ENCODE assay signal across 10 cellular contexts in the genomic region with DNA sequence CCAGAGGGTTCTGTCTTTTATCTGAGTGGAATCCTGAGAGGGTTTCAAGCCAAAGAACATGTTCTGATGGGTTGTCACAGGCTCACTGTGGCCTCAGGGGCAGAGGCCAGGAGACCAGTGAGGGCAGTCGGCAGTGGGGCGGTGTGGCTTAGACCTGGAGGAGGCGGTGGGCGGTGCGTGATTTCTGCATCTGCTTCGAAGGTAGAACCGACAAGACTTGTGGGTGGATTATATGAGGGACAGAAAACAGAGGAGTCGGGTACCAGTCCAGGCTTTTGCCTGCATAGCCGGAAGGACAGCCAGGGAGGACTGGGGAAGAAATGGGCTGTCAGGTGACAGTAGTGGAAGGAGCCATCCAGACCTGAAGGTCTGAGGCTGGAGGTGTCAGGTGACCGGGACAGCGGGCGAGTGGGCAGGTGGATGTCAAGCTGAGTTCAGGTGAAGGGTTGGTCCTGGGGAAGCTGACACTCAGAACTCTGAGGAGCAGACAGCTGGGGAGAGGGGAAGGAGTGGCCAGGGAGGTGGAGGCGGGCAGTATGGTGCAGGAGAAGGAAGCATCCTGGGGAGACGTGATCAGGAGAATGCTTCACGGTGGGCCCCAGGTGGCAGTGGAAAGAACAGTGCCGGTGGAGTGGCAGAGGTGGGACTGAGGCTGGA. TPM values are rescaled to one million over a fixed set of nuclear protein-coding genes. Genes with fewer than 3 reads are reported as not detected.
DNase-seq lines count a peak whose midpoint lies in the region; ATAC-seq and TF ChIP-seq lines count a peak whose summit lies in the region.
"Had no signal": no experiment of that assay in that cellular context is flagged by ENCODE, and none has a peak within 500 bp of the region (broad histone marks: within the 10 kb centered on the region; RNA-seq: fewer than 3 reads in every experiment).

No MANE protein-coding gene starts in this region.

- H3K36me3 ChIP-seq in Karpas-422 (ENCODE audit: insufficient read depth, low read length) (peaks cover 27% of the 10 kb centered on the region), colonic mucosa (no peaks in the 10 kb centered on the region), neuronal stem cell (replicated peaks in 1 of 2; ENCODE audit: control insufficient read depth in 2 of 2, insufficient read depth in 2 of 2, low read length in 2 of 2) (peaks cover 0 to 5% of the 10 kb centered on the region in 2 donors)

- no peak overlapping the region for H2BK12ac ChIP-seq in neuronal stem cell (ENCODE audit: low read length)

- H3K4me2 ChIP-seq in Karpas-422 (ENCODE audit: low read depth, low read length, poor library complexity, severe bottlenecking) (peak overlapping the region; percentile 99), neuronal stem cell (ENCODE audit: insufficient read depth, low read length, poor library complexity, severe bottlenecking) (no peak overlapping the region)

- no peak overlapping the region for H2BK120ac ChIP-seq in neuronal stem cell (ENCODE audit: low read depth, low read length)

- no peak overlapping the region for H3K23ac ChIP-seq in neuronal stem cell (ENCODE audit: low read depth, low read length, poor library complexity)

- no peak overlapping the region for H4K91ac ChIP-seq in neuronal stem cell (ENCODE audit: low read depth, low read length, poor library complexity)

- H2AFZ ChIP-seq in Karpas-422 (ENCODE audit: low read length) (no peak overlapping the region), neuronal stem cell (ENCODE audit: low read length) (no peak overlapping the region)

- H2BK15ac ChIP-seq in neuronal stem cell (ENCODE audit: low read length): no peak overlapping the region

- H3K27me3 ChIP-seq in Karpas-422 (ENCODE audit: low read length) (no peaks in the 10 kb centered on the region), colonic mucosa (no peaks in the 10 kb centered on the region), neuronal stem cell (ENCODE audit: control insufficient read depth in 3 of 3, insufficient read depth in 3 of 3, low read depth in 1 of 3, low read length in 3 of 3) (no peaks in the 10 kb centered on the region)

- H3K14ac ChIP-seq in neuronal stem cell (ENCODE audit: low read length): peak overlapping the region; percentile 56

- DNase-seq in G401 (ENCODE audit: low spot score) (peak; percentile 49), Karpas-422 (no peak), colonic mucosa (no peak), neuronal stem cell (ENCODE audit: low spot score) (no peak), NCI-H345 (lab: John Stamatoyannopoulos, UW) (no peak), DMS79 (lab: John Stamatoyannopoulos, UW) (no peak), HuH-7.5 (ENCODE audit: low spot score) (no peak)
- DNase-seq: DMS79 treated with DMSO at 0.1 percent for 48 hours, NCI-H1048 had no signal

- H2BK5ac ChIP-seq in neuronal stem cell (ENCODE audit: low read length): no peak overlapping the region

- no peak overlapping the region for H2AK5ac ChIP-seq in neuronal stem cell (ENCODE audit: low read depth, low read length)

- H3K79me2 ChIP-seq in Karpas-422 (ENCODE audit: low read length): peaks cover 36% of the 10 kb centered on the region

- no peaks in the 10 kb centered on the region for H3K9me2 ChIP-seq in Karpas-422 (replicated peaks; ENCODE audit: insufficient read depth, low read length)

- H3K27ac ChIP-seq in Karpas-422 (ENCODE audit: low read length) (peak overlapping the region; percentile 89), colonic mucosa (peak overlapping the region; percentile 81), neuronal stem cell (replicated peaks; ENCODE audit: low read length) (no peak overlapping the region)

- H4K8ac ChIP-seq in neuronal stem cell (ENCODE audit: low read depth, low read length): no peak overlapping the region

- peak overlapping the region; percentile 97 for H3K4me3 ChIP-seq in Karpas-422 (ENCODE audit: low read length)
- no peak overlapping the region for H3K4me3 ChIP-seq in colonic mucosa
- H3K4me3 ChIP-seq in neuronal stem cell (ENCODE audit: low read length in 2 of 2): no peak overlapping the region

- H3K79me1 ChIP-seq in neuronal stem cell (ENCODE audit: low read depth, low read length): peaks cover 5% of the 10 kb centered on the region

- intact Hi-C loops in colonic mucosa (cut with DNase I): no loop called here

- H3K4ac ChIP-seq in neuronal stem cell (ENCODE audit: low read length): no peak overlapping the region

- H3K9ac ChIP-seq in Karpas-422 (ENCODE audit: low read length) (peak overlapping the region; percentile 99), colonic mucosa (ENCODE audit: low read depth in 2 of 2, low read length in 2 of 2) (no peak overlapping the region), neuronal stem cell (ENCODE audit: low read depth, low read length, poor library complexity) (no peak overlapping the region)

- H3K18ac ChIP-seq in neuronal stem cell (ENCODE audit: low read length): peak overlapping the region; percentile 76

- H4K20me1 ChIP-seq in Karpas-422 (ENCODE audit: insufficient read depth, low read depth, low read length): peaks cover 28% of the 10 kb centered on the region

- no CpG with 5 or more reads among the region's 16 CpGs for WGBS in neuronal stem cell (ENCODE audit: extremely low coverage in 2 of 2, insufficient read length in 2 of 2, insufficient replicate concordance in 1 of 2), 2 donors

- in situ Hi-C loops in G401 (cut with HindIII; ENCODE audit: low sequenced_read_pairs): no loop called here

- no peak for TF ChIP-seq CTCF in colonic mucosa (IDR thresholded peaks at IDR 0.05)

- no peaks in the 10 kb centered on the region for H3K9me3 ChIP-seq in Karpas-422 (ENCODE audit: low read length)
- no peaks in the 10 kb centered on the region for H3K9me3 ChIP-seq in colonic mucosa
- no peaks in the 10 kb centered on the region for H3K9me3 ChIP-seq in neuronal stem cell (replicated peaks in 1 of 2; ENCODE audit: control insufficient read depth in 2 of 2, insufficient read depth in 1 of 2, low read depth in 1 of 2, low read length in 2 of 2)

- ATAC-seq in GM21529 (IDR thresholded peaks at IDR 0.05; ENCODE audit: unreplicated experiment): no peak

- H3K4me1 ChIP-seq in Karpas-422 (ENCODE audit: low read length) (peaks cover 40% of the 10 kb centered on the region), colonic mucosa (peaks cover 14% of the 10 kb centered on the region), neuronal stem cell (ENCODE audit: control insufficient read depth in 2 of 2, insufficient read depth in 1 of 2, low read depth in 1 of 2, low read length in 2 of 2) (peaks cover 10 to 16% of the 10 kb centered on the region in 2 donors)

RNA-seq across cellular contexts. Expression of a gene that starts 3.1 kb away (rescaled TPM):
- total RNA-seq in G401 (2014; rRNA removed; shearing (Covaris generic)): not detected in 2 replicates
- total RNA-seq in Karpas-422 (2014; rRNA removed; shearing (Covaris generic); ENCODE audit: low replicate concordance): 111 and 215 TPM in 2 replicates
- 100 to 1,000 TPM; 274 to 303 TPM for total RNA-seq in colonic mucosa
- 32.2 TPM for polyA plus RNA-seq in neuronal stem cell (2013, experiment 1 of 2)
- polyA plus RNA-seq in neuronal stem cell (2013, experiment 2 of 2): 31.5 TPM

RNA-seq across cellular contexts. Expression of a gene that starts 15.3 kb away (rescaled TPM):
- total RNA-seq in G401 (2014; rRNA removed; shearing (Covaris generic)): not detected in 2 replicates
- total RNA-seq in Karpas-422 (2014; rRNA removed; shearing (Covaris generic); ENCODE audit: low replicate concordance): not detected in 2 replicates
- total RNA-seq in colonic mucosa: not detected
- not detected for polyA plus RNA-seq in neuronal stem cell (2013, experiment 1 of 2)
- polyA plus RNA-seq in neuronal stem cell (2013, experiment 2 of 2): not detected

RNA-seq across cellular contexts. Expression of a gene that starts 22.9 kb away (rescaled TPM):
- total RNA-seq in G401 (2014; rRNA removed; shearing (Covaris generic)): 58.0 and 58.9 TPM in 2 replicates
- total RNA-seq in Karpas-422 (2014; rRNA removed; shearing (Covaris generic); ENCODE audit: low replicate concordance): 51.3 and 57.5 TPM in 2 replicates
- total RNA-seq in colonic mucosa: 10 to 100 TPM; 47.1 to 64.4 TPM
- polyA plus RNA-seq in neuronal stem cell (2013, experiment 1 of 2): 55.6 TPM
- 57.2 TPM for polyA plus RNA-seq in neuronal stem cell (2013, experiment 2 of 2)

RNA-seq across cellular contexts. Expression of a gene that starts 28.2 kb away (rescaled TPM):
- 35.4 and 51.3 TPM in 2 replicates for total RNA-seq in G401 (2014; rRNA removed; shearing (Covaris generic))
- 47.0 and 78.9 TPM in 2 replicates for total RNA-seq in Karpas-422 (2014; rRNA removed; shearing (Covaris generic); ENCODE audit: low replicate concordance)
- total RNA-seq in colonic mucosa: 10 to 100 TPM; 75.0 to 94.1 TPM
- polyA plus RNA-seq in neuronal stem cell (2013, experiment 1 of 2): 74.0 TPM
- 75.8 TPM for polyA plus RNA-seq in neuronal stem cell (2013, experiment 2 of 2)

RNA-seq across cellular contexts. Expression of a gene that starts 38.6 kb away (rescaled TPM):
- 49.6 and 76.2 TPM in 2 replicates for total RNA-seq in G401 (2014; rRNA removed; shearing (Covaris generic))
- total RNA-seq in Karpas-422 (2014; rRNA removed; shearing (Covaris generic); ENCODE audit: low replicate concordance): 104 and 271 TPM in 2 replicates
- total RNA-seq in colonic mucosa: 100 to 1,000 TPM; 138 to 141 TPM
- polyA plus RNA-seq in neuronal stem cell (2013, experiment 1 of 2): 21.2 TPM
- polyA plus RNA-seq in neuronal stem cell (2013, experiment 2 of 2): 21.3 TPM

Comparison
In these comparisons a context has a peak if more than half of its experiments do, and no peak if none do; other contexts are left out.
1. RNA of a gene that starts 3.1 kb away (total RNA-seq): 274 to 303 TPM in colonic mucosa and 111 to 215 TPM in Karpas-422; not detected in G401; every median in the first group is over 100 times any median in the second.